ENCODE assay signal across 8 cellular contexts in the genomic region with DNA sequence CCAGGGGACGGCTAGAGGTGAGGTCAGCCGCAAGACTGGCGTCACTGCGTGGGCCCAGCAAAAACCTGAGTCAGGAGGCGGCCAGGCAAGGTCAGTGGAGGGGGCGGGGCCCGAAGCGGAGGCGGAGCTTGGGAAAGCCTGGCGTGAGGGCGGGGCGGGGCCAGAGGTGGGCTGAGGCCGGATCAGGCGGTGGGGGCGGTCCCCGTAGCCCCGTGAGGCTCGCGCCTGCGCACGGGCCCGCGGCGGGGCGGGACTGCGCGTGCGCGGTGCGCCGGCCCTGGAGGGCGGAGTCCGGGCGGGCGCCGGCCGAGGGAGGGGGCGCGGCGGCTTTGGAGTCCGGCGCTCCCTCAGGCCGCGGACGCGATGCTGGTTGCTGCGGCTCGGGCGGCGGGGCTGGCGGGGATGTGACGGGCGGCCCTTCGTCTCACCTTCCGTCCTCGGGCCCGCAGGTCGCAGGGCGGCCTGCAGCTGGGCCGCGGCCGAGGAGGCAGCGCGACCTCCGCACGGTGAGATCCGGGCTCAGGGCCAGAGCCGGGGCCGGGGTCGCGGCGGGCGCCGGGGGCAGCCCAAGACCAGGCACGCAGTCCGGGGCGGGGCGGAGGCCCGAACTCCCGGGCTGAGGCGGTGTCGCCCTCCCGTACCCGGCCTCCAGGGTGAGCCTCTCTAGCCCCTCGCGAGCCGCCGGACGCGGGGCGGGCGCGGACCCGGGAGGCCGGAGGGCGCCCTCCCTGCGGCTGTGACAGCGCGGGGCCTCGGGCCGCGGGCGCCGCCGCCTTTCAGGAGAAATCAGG. TPM values are rescaled to one million over a fixed set of nuclear protein-coding genes. Genes with fewer than 3 reads are reported as not detected.
DNase-seq lines count a peak whose midpoint lies in the region; ATAC-seq lines count a peak whose summit lies in the region.

A gene with protein sequence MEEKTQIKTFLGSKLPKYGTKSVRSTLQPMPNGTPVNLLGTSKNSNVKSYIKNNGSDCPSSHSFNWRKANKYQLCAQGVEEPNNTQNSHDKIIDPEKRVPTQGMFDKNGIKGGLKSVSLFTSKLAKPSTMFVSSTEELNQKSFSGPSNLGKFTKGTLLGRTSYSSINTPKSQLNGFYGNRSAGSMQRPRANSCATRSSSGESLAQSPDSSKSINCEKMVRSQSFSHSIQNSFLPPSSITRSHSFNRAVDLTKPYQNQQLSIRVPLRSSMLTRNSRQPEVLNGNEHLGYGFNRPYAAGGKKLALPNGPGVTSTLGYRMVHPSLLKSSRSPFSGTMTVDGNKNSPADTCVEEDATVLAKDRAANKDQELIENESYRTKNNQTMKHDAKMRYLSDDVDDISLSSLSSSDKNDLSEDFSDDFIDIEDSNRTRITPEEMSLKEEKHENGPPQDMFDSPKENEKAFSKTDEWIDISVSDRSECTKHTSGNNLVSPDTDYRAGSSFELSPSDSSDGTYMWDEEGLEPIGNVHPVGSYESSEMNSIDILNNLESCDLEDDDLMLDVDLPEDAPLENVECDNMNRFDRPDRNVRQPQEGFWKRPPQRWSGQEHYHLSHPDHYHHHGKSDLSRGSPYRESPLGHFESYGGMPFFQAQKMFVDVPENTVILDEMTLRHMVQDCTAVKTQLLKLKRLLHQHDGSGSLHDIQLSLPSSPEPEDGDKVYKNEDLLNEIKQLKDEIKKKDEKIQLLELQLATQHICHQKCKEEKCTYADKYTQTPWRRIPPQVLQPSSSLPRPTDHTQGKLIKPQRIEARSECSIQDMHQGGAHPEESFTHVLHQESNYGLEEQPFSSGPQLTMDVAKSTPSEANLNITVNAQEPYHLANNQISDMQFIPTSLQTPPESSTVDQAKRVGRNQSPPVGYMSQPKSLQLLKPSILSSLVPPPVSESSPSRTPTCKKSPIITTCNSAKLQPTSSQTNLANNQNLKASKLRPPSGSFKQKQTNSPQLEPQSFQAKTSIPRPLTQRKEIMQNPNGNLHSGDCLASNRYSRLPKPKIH (plus strand): TSS at position 287 of the 791 bp plus-strand sequence. CDS start 42,464 bp downstream, outside the sequence.

- intact Hi-C loops in left colon (cut with DNase I, micrococcal nuclease): no loop called here

- ATAC-seq in GM18909 (IDR thresholded peaks at IDR 0.05; ENCODE audit: poor library complexity, unreplicated experiment) (peak; percentile 62), HG03159 (IDR thresholded peaks at IDR 0.05; ENCODE audit: unreplicated experiment) (peak; percentile 60), left colon (peak; percentile 93)

- H3K27ac ChIP-seq in cingulate gyrus (ENCODE audit: low read depth, low read length): peak within 1 kb of the TSS; percentile 95

- DNase-seq in Ammon's horn (ENCODE audit: low spot score) (peak; percentile 98), NCI-H510A (lab: John Stamatoyannopoulos, UW) (peak; percentile 86), left colon (peak; percentile 97 to 100)
- DNase-seq in activated CD4-positive, alpha-beta T cell treated with anti-CD3 and anti-CD28 coated beads for 48 hours: peak; percentile 97
- peak; percentile 83 to 96 for DNase-seq in stimulated activated CD4-positive, alpha-beta T cell treated with anti-CD3 and anti-CD28 coated beads, Interleukin-1b, Interleukin-23, amount 100 ng/mL, for 4 hours (ENCODE audit: low read depth in 2 of 2)

RNA-seq across cellular contexts. Expression of the gene that starts here (rescaled TPM):
- total RNA-seq in left colon: 10 to 100 TPM; 39.4 to 51.2 TPM

Comparison
In these comparisons a context has a peak if more than half of its experiments do, and no peak if none do; other contexts are left out.
1. Peak in every context shown above with its lines: DNase-seq, ATAC-seq and H3K27ac ChIP-seq.